Comparison of ENCODE assay signal across 19 cellular contexts in the genomic region with DNA sequence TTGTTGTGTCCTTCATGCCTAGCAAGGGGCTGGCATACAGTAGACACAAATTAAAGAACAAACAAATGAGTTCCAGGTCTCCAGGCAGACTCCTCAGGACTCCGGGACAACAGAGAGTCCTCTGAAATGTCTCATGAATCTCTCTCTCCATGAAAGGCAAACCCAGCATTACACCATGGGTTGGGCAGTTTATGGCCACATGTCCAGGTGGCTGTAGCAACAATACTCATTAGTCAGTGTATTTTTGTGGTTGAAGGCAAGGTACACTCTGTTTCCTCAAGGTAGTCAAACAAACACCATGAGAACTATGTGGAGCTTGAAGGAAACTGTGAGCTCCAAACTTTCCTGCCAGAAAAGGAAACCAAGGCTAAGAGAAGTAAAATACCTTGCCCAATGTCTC.
DNase-seq lines count a peak whose midpoint lies in the region; ATAC-seq and TF ChIP-seq lines count a peak whose summit lies in the region.
"Had no signal": no experiment of that assay in that cellular context is flagged by ENCODE, and none has a peak within 500 bp of the region (broad histone marks: within the 10 kb centered on the region; RNA-seq: fewer than 3 reads in every experiment).

No MANE protein-coding gene starts in this region.

- 40% methylated on average over 1 of the region's 1 CpG; no CpG with 5 or more reads in 1 of the 2 donors for WGBS in gastroesophageal sphincter (ENCODE audit: low coverage in 1 of 2), 2 donors
- 13 to 69% methylated on average over 1 of the region's 1 CpG for WGBS in sigmoid colon, 2 donors

- TF ChIP-seq EP300 in gastroesophageal sphincter (IDR thresholded peaks at IDR 0.05) (no peak), sigmoid colon (IDR thresholded peaks at IDR 0.05) (peak; percentile 5 to 76 (median 50))

- H3K27me3 ChIP-seq in breast epithelium (no peaks in the 10 kb centered on the region), gastroesophageal sphincter (no peaks in the 10 kb centered on the region), sigmoid colon (no peaks in the 10 kb centered on the region), vagina (no peaks in the 10 kb centered on the region)
- H3K27me3 ChIP-seq: adrenal gland had no signal

- H3K4me3 ChIP-seq in breast epithelium (no peak overlapping the region), gastroesophageal sphincter (no peak overlapping the region), sigmoid colon (no peak overlapping the region), vagina (no peak overlapping the region)
- H3K4me3 ChIP-seq: adrenal gland, lower lobe of right lung, thoracic aorta had no signal

- intact Hi-C loops in breast epithelium (cut with DNase I; ENCODE audit: low total_unique reads): no loop called here
- intact Hi-C loops in sigmoid colon (cut with DNase I): loop anchor here (5.0 kb wide), 1 partner anchor 33 kb away; no protein-coding TSS in a partner anchor
- intact Hi-C loops in vagina (cut with DNase I): no loop called here

- DNase-seq in LoVo (ENCODE audit: low spot score) (peak; percentile 1), breast epithelium (ENCODE audit: low spot score in 2 of 2) (peak in 1 of 2 donors; percentile 32), sigmoid colon (peak; percentile 79), NCI-H774 (lab: John Stamatoyannopoulos, UW) (no peak), vagina (ENCODE audit: extremely low spot score in 2 of 2) (no peak), iPS-NIHi11 (ENCODE audit: low spot score) (no peak)
- DNase-seq: ACHN; activated CD4-positive, alpha-beta T cell treated with anti-CD3 and anti-CD28 coated beads for 4 hours; activated T-cell treated with anti-CD3 and anti-CD28 coated beads, Interleukin-2, amount 50 U/mL, for 4 hours; adrenal gland; COR-L47; DND-41; lower lobe of right lung; NCI-H1436 treated with DMSO at 0.1 percent for 48 hours; stimulated activated CD4-positive, alpha-beta T cell treated with anti-CD3 and anti-CD28 coated beads, Interleukin-2, amount 100 ng/mL, for 48 hours had no signal

- no peak for TF ChIP-seq CTCF in breast epithelium (IDR thresholded peaks at IDR 0.05)
- TF ChIP-seq CTCF in gastroesophageal sphincter (IDR thresholded peaks at IDR 0.05): no peak
- TF ChIP-seq CTCF in sigmoid colon (IDR thresholded peaks at IDR 0.05): no peak
- no peak for TF ChIP-seq CTCF in vagina (IDR thresholded peaks at IDR 0.05)

- H3K9me3 ChIP-seq in breast epithelium: no peaks in the 10 kb centered on the region
- no peaks in the 10 kb centered on the region for H3K9me3 ChIP-seq in gastroesophageal sphincter
- H3K9me3 ChIP-seq in sigmoid colon: no peaks in the 10 kb centered on the region
- H3K9me3 ChIP-seq in vagina: no peaks in the 10 kb centered on the region
- H3K9me3 ChIP-seq: adrenal gland, lower lobe of right lung, thoracic aorta had no signal

- TF ChIP-seq POLR2A in breast epithelium (IDR thresholded peaks at IDR 0.05) (no peak), gastroesophageal sphincter (IDR thresholded peaks at IDR 0.05) (no peak), sigmoid colon (IDR thresholded peaks at IDR 0.05) (no peak), vagina (IDR thresholded peaks at IDR 0.05) (no peak)

- peak; percentile 84 for ATAC-seq in gastroesophageal sphincter
- no peak for ATAC-seq in HG03175 (IDR thresholded peaks at IDR 0.05; ENCODE audit: unreplicated experiment)
- ATAC-seq: activated T-cell treated with anti-CD3 and anti-CD28 coated beads, Interleukin-2, amount 50 U/mL, for 4 hours; lower lobe of right lung; stimulated activated memory B cell treated with anti-CD40 and anti-IgM and Interleukin-4, amounts not matched to agents 10 μg/mL and 1 μg/mL and 100 μg/mL, for 72 hours had no signal

- H3K36me3 ChIP-seq in breast epithelium (no peaks in the 10 kb centered on the region), gastroesophageal sphincter (no peaks in the 10 kb centered on the region), sigmoid colon (no peaks in the 10 kb centered on the region), vagina (no peaks in the 10 kb centered on the region)
- H3K36me3 ChIP-seq: adrenal gland, lower lobe of right lung, thoracic aorta had no signal

- H3K4me1 ChIP-seq in breast epithelium: no peaks in the 10 kb centered on the region
- peaks cover 13 to 98% (median 22%) of the 10 kb centered on the region in 3 donors for H3K4me1 ChIP-seq in gastroesophageal sphincter
- H3K4me1 ChIP-seq in sigmoid colon: peaks cover 0 to 91% (median 81%) of the 10 kb centered on the region in 4 donors
- H3K4me1 ChIP-seq in vagina: no peaks in the 10 kb centered on the region
- H3K4me1 ChIP-seq: adrenal gland, lower lobe of right lung had no signal

- H3K27ac ChIP-seq in breast epithelium: peak overlapping the region; percentile 60 to 76
- H3K27ac ChIP-seq in gastroesophageal sphincter: peak overlapping the region; percentile 87 to 92 (median 89)
- peak overlapping the region; percentile 81 to 97 (median 90) for H3K27ac ChIP-seq in sigmoid colon
- H3K27ac ChIP-seq in vagina: no peak overlapping the region
- H3K27ac ChIP-seq: adrenal gland, lower lobe of right lung, thoracic aorta had no signal

Comparison
In these comparisons a context has a peak if more than half of its experiments do, and no peak if none do; other contexts are left out.
1. DNase-seq: peak in LoVo (single experiment) and sigmoid colon (single experiment); none in NCI-H774 (single experiment), vagina (0 of 2) and iPS-NIHi11 (single experiment).